In the genomic region with DNA sequence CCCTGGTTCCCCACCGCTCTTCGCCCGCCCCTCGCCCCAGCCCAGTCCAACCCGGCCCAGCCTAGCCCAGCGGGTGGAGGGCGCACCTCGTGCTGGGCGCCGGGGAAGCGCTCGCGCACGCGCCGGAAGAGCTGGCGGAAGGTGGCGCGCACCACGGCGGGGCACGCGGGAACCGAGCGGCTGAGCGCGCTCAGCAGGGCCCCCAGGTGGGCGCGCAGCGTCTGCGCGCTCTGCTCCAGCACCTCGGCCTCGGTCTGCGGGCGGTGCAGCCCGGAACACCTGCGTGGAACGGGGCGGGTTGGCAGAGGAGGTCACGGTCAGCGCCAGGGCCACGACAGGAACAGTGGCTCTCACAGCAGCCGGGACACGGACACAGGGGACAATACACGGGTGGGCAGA, we compare ENCODE assay signal across 8 cellular contexts. TPM values are rescaled to one million over a fixed set of nuclear protein-coding genes. Genes with fewer than 3 reads are reported as not detected.
A peak's percentile ranks its signal among the peaks of the same experiment; 100 is the strongest.
DNase-seq lines count a peak whose midpoint lies in the region; ATAC-seq, FAIRE-seq and TF ChIP-seq lines count a peak whose summit lies in the region.
"Not testable (repeated sequence)": the region's sequence is repeated elsewhere in the genome, so short reads cannot be mapped to it uniquely, and the experiment has no call there.

No MANE protein-coding gene starts in this region.

- not testable (repeated sequence) for H3K27ac ChIP-seq in HEK293 (ENCODE audit: extremely low read depth, low read depth, low read length)
- peak overlapping the region in 1 of 4 donors; percentile 60 for H3K27ac ChIP-seq in pancreas
- peak overlapping the region; percentile 56 for H3K27ac ChIP-seq in temporal lobe (ENCODE audit: low read depth, low read length)

- ATAC-seq in activated naive CD4-positive, alpha-beta T cell treated with anti-CD3 and anti-CD28 coated beads, Interleukin-2, amount 50 U/mL, for 72 hours: peak; percentile 64
- ATAC-seq in Right ventricle myocardium inferior (peak; percentile 23), pancreas (peak; percentile 19 to 36 (median 32))

- POLR2A ChIA-PET in HEK293 (lab: Yijun Ruan, JAX): not testable (repeated sequence)

- not testable (repeated sequence) for H3K9me3 ChIP-seq in HEK293 (ENCODE audit: control insufficient read depth, insufficient read depth, low read depth, low read length); pancreas

- CTCF ChIA-PET in HEK293 (lab: Yijun Ruan, JAX): not testable (repeated sequence)

- H3K27me3 ChIP-seq in pancreas: not testable (repeated sequence)

- H3K9me3 Mint-ChIP-seq in activated naive CD4-positive, alpha-beta T cell treated with anti-CD3 and anti-CD28 coated beads, Interleukin-2, amount 50 U/mL, for 72 hours: not testable (repeated sequence)

- H3K36me3 Mint-ChIP-seq in activated naive CD4-positive, alpha-beta T cell treated with anti-CD3 and anti-CD28 coated beads, Interleukin-2, amount 50 U/mL, for 72 hours: not testable (repeated sequence)

- DNase-seq in LoVo (ENCODE audit: low spot score) (peak; percentile 29), T-helper 22 cell (ENCODE audit: low read depth) (peak; percentile 45), pancreas (peak in 5 of 6 donors; percentile 40 to 79 (median 58))
- DNase-seq in activated naive CD4-positive, alpha-beta T cell treated with anti-CD3 and anti-CD28 coated beads, Interleukin-2, amount 50 U/mL, for 72 hours (ENCODE audit: low spot score in 2 of 2): peak; percentile 46 to 68
- not testable (repeated sequence) for DNase-seq in Right ventricle myocardium inferior (ENCODE audit: missing footprints)

- WGBS in pancreas, 2 donors: 2 to 4% methylated on average over 5 to 46 of the region's 46 CpGs

- peak overlapping the region; percentile 72 to 83 for H3K27ac Mint-ChIP-seq in activated naive CD4-positive, alpha-beta T cell treated with anti-CD3 and anti-CD28 coated beads, Interleukin-2, amount 50 U/mL, for 72 hours

- FAIRE-seq in pancreas (lab: Jason Lieb, UNC): not testable (repeated sequence)

- peak overlapping the region; percentile 18; the same call in 1 of the 2 replicates for H3K4me3 ChIP-seq in HEK293 (ENCODE audit: low read depth, low read length)
- peak overlapping the region in 3 of 4 donors; percentile 7 to 44 (median 37) for H3K4me3 ChIP-seq in pancreas

- not testable (repeated sequence) for H3K4me1 ChIP-seq in HEK293 (ENCODE audit: control insufficient read depth, insufficient read depth, low read length); pancreas

- TF ChIP-seq CTCF in GM12872 (IDR thresholded peaks at IDR 0.05; ENCODE audit: insufficient read depth, low read depth, low read length) (peak; percentile 36; the same call in 1 of the 3 replicates), pancreas (IDR thresholded peaks at IDR 0.05) (peak in 1 of 4 donors; percentile 12)
- not testable (repeated sequence) for TF ChIP-seq CTCF in HEK293 (tag by site-specific recombination; IDR thresholded peaks at IDR 0.05)

- H3K36me3 ChIP-seq in HEK293 (ENCODE audit: control insufficient read depth in 2 of 2, insufficient read depth in 1 of 2, low read length in 2 of 2); pancreas: not testable (repeated sequence)

- intact Hi-C loops in Right ventricle myocardium inferior (cut with DNase I); pancreas (cut with DNase I): not testable (repeated sequence)

RNA-seq across cellular contexts. Expression of gene DBNL, which starts 4.0 kb away (rescaled TPM):
- total RNA-seq in activated naive CD4-positive, alpha-beta T cell treated with anti-CD3 and anti-CD28 coated beads, Interleukin-2, amount 50 U/mL, for 72 hours: 100 to 1,000 TPM in 1 of 2 donors, 10 to 100 TPM in 1; 75.3 to 123 TPM
- total RNA-seq in Right ventricle myocardium inferior (36.0 TPM), pancreas (10 to 100 TPM; 22.1 to 46.9 (median 30.2) TPM), temporal lobe (36.6 TPM)
- 10 to 100 TPM; 44.9 to 53.7 TPM for polyA plus RNA-seq in pancreas

RNA-seq across cellular contexts. Expression of gene PGAM2, which starts 24.9 kb away (rescaled TPM):
- total RNA-seq in activated naive CD4-positive, alpha-beta T cell treated with anti-CD3 and anti-CD28 coated beads, Interleukin-2, amount 50 U/mL, for 72 hours: 1 to 10 TPM in 1 of 2 donors, under 1 TPM in 1; 0.64 to 1.0 TPM
- 1,123 TPM for total RNA-seq in Right ventricle myocardium inferior
- under 1 TPM in 5 of 6 donors, not detected in 1; 0.49 to 0.73 (median 0.59) TPM for total RNA-seq in pancreas
- polyA plus RNA-seq in pancreas: 1 to 10 TPM; 3.3 to 6.7 TPM
- 1.7 TPM for total RNA-seq in temporal lobe

RNA-seq across cellular contexts. Expression of gene POLM, which starts 41.8 kb away (rescaled TPM):
- total RNA-seq in activated naive CD4-positive, alpha-beta T cell treated with anti-CD3 and anti-CD28 coated beads, Interleukin-2, amount 50 U/mL, for 72 hours: 10 to 100 TPM; 35.7 to 37.2 TPM
- total RNA-seq in Right ventricle myocardium inferior: 16.1 TPM
- 10 to 100 TPM in 5 of 6 donors, 1 to 10 TPM in 1; 9.0 to 16.4 (median 11.5) TPM for total RNA-seq in pancreas
- polyA plus RNA-seq in pancreas: 10 to 100 TPM; 21.0 to 28.6 TPM
- total RNA-seq in temporal lobe: 5.4 TPM

RNA-seq across cellular contexts. Expression of gene SPDYE1, which starts 42.8 kb away (rescaled TPM):
- not detected for total RNA-seq in activated naive CD4-positive, alpha-beta T cell treated with anti-CD3 and anti-CD28 coated beads, Interleukin-2, amount 50 U/mL, for 72 hours
- total RNA-seq in Right ventricle myocardium inferior (not detected), pancreas (under 1 TPM in 1 of 6 donors, not detected in 5; 0.09 TPM), temporal lobe (not detected)
- polyA plus RNA-seq in pancreas: not detected

Comparison
In these comparisons a context has a peak if more than half of its experiments do, and no peak if none do; other contexts are left out.
1. RNA of gene PGAM2, which starts 24.9 kb away (total RNA-seq): 1,123 TPM in Right ventricle myocardium inferior (single experiment); 1.7 TPM in temporal lobe (single experiment), 0.64 to 1.0 TPM in activated naive CD4-positive, alpha-beta T cell treated with anti-CD3 and anti-CD28 coated beads, Interleukin-2, amount 50 U/mL, for 72 hours and 0.49 to 0.73 TPM in pancreas; every median in the first group is over 100 times any median in the second.
2. Peak in every context shown above with its lines, with median percentiles within 50 percentile points of each other: ATAC-seq.